8 cellular contexts compared by ENCODE assay signal in genomic region chr22:41021655-41022454, GRCh38.
DNase-seq lines count a peak whose midpoint lies in the region; ATAC-seq and TF ChIP-seq lines count a peak whose summit lies in the region.

No MANE protein-coding gene starts in this region.

- POLR2A ChIA-PET in AG04450 (lab: Yijun Ruan, JAX), result interaction anchor here (0.8 to 2.6 kb wide), 14 partner anchors 7 to 165 kb away, joined by 3 to 19 read pairs (median 4); partner anchors contain the start of genes EP300, RBX1, ST13 and XPNPEP3

- no peaks in the 10 kb centered on the region for H3K9me3 Mint-ChIP-seq in activated T-helper 2 cell treated with anti-CD3 and anti-CD28 coated beads, Interferon-gamma antibody, Interleukin-2, Interleukin-4, amounts not matched to agents 10 μg/mL and 5 μg/mL and 100 μg/mL, durations not matched to agents 14 hours and 24 hours and 36 hours
- H3K9me3 Mint-ChIP-seq in neural crest cell, result no peaks in the 10 kb centered on the region

- H3K27ac Mint-ChIP-seq in activated T-helper 2 cell treated with anti-CD3 and anti-CD28 coated beads, Interferon-gamma antibody, Interleukin-2, Interleukin-4, amounts not matched to agents 10 μg/mL and 5 μg/mL and 100 μg/mL, durations not matched to agents 14 hours and 24 hours and 36 hours, result peak overlapping the region; percentile 95
- peak overlapping the region; percentile 99 for H3K27ac Mint-ChIP-seq in neural crest cell (ENCODE audit: unreplicated experiment)

- peaks cover 3% of the 10 kb centered on the region for H3K36me3 Mint-ChIP-seq in activated T-helper 2 cell treated with anti-CD3 and anti-CD28 coated beads, Interferon-gamma antibody, Interleukin-2, Interleukin-4, amounts not matched to agents 10 μg/mL and 5 μg/mL and 100 μg/mL, durations not matched to agents 14 hours and 24 hours and 36 hours (ENCODE audit: low read depth)
- no peaks in the 10 kb centered on the region for H3K36me3 Mint-ChIP-seq in neural crest cell (ENCODE audit: low read depth)

- peaks cover 12% of the 10 kb centered on the region for H3K27me3 Mint-ChIP-seq in activated T-helper 2 cell treated with anti-CD3 and anti-CD28 coated beads, Interferon-gamma antibody, Interleukin-2, Interleukin-4, amounts not matched to agents 10 μg/mL and 5 μg/mL and 100 μg/mL, durations not matched to agents 14 hours and 24 hours and 36 hours (ENCODE audit: low read depth)
- peaks cover 7% of the 10 kb centered on the region for H3K27me3 Mint-ChIP-seq in neural crest cell (ENCODE audit: low read depth)

- H3K9me3 ChIP-seq in AG04450 (ENCODE audit: control insufficient read depth, insufficient read depth, low read length), result no peaks in the 10 kb centered on the region

- H3K27ac ChIP-seq in AG04450 (ENCODE audit: low read depth, low read length) (peak overlapping the region; percentile 65), temporal lobe (ENCODE audit: low read depth, low read length) (peak overlapping the region; percentile 45)

- H3K4me3 Mint-ChIP-seq in activated T-helper 2 cell treated with anti-CD3 and anti-CD28 coated beads, Interferon-gamma antibody, Interleukin-2, Interleukin-4, amounts not matched to agents 10 μg/mL and 5 μg/mL and 100 μg/mL, durations not matched to agents 14 hours and 24 hours and 36 hours (ENCODE audit: low read depth), result peak overlapping the region; percentile 94
- peak overlapping the region; percentile 94 for H3K4me3 Mint-ChIP-seq in neural crest cell

- CTCF ChIA-PET in AG04450 (lab: Charles Lee), result interaction anchor here (0.6 to 1.1 kb wide), 2 partner anchors 99 to 1491 kb away, joined by 4 to 6 read pairs; no protein-coding TSS in a partner anchor

- DNase-seq in AG04450 (ENCODE audit: low read depth, low spot score) (no peak), fibroblast of villous mesenchyme (ENCODE audit: low read depth) (peak; percentile 61), neural crest cell (ENCODE audit: low read depth, low spot score) (peak; percentile 59)
- DNase-seq in activated T-helper 2 cell treated with anti-CD3 and anti-CD28 coated beads, Interferon-gamma antibody, Interleukin-2, Interleukin-4, amounts not matched to agents 10 μg/mL and 5 μg/mL and 100 μg/mL, durations not matched to agents 14 hours and 24 hours and 36 hours (ENCODE audit: low spot score), result peak; percentile 55

- peak; percentile 59 for ATAC-seq in GM18511 (IDR thresholded peaks at IDR 0.05; ENCODE audit: unreplicated experiment)
- peak; percentile 41 for ATAC-seq in HG03520 (IDR thresholded peaks at IDR 0.05; ENCODE audit: unreplicated experiment)

- intact Hi-C loops in activated T-helper 2 cell treated with anti-CD3 and anti-CD28 coated beads, Interferon-gamma antibody, Interleukin-2, Interleukin-4, amounts not matched to agents 10 μg/mL and 5 μg/mL and 100 μg/mL, durations not matched to agents 14 hours and 24 hours and 36 hours (cut with micrococcal nuclease), result loop anchor here (1.0 to 5.0 kb wide), 3 partner anchors 69 to 165 kb away; partner anchors contain the start of genes RBX1, ST13 and XPNPEP3

- H3K4me1 Mint-ChIP-seq in activated T-helper 2 cell treated with anti-CD3 and anti-CD28 coated beads, Interferon-gamma antibody, Interleukin-2, Interleukin-4, amounts not matched to agents 10 μg/mL and 5 μg/mL and 100 μg/mL, durations not matched to agents 14 hours and 24 hours and 36 hours (ENCODE audit: low read depth), result peaks cover 12% of the 10 kb centered on the region
- peaks cover 21% of the 10 kb centered on the region for H3K4me1 Mint-ChIP-seq in neural crest cell

- H3K27me3 ChIP-seq in AG04450 (ENCODE audit: control insufficient read depth, insufficient read depth, low read length), result no peaks in the 10 kb centered on the region

- TF ChIP-seq CTCF in AG04450 (IDR thresholded peaks at IDR 0.05; ENCODE audit: low read depth, low read length), result no peak
- TF ChIP-seq CTCF in fibroblast of villous mesenchyme (IDR thresholded peaks at IDR 0.05; ENCODE audit: insufficient read depth, low read depth, low read length), result no peak
- TF ChIP-seq CTCF in neural crest cell (conservative IDR thresholded peaks at IDR 0.05), result no peak

- H3K4me3 ChIP-seq in AG04450 (ENCODE audit: low read depth, low read length), result peak overlapping the region; percentile 65
- H3K4me3 ChIP-seq in fibroblast of villous mesenchyme (ENCODE audit: low read depth, low read length), result peak overlapping the region; percentile 67

TF ChIP-seq in PFSK-1, 5 proteins besides CTCF, POLR2A, EP300 and RAD21:
- TF ChIP-seq SIN3A (IDR thresholded peaks at IDR 0.05; ENCODE audit: borderline replicate concordance, insufficient read depth, low read length) (no peak), REST (IDR thresholded peaks at IDR 0.05; ENCODE audit: insufficient read depth in 1 of 2, low read depth in 2 of 2, low read length in 2 of 2) (no peak), POLR2AphosphoS5 (IDR thresholded peaks at IDR 0.05; ENCODE audit: low read depth, low read length) (peak; percentile 39; the same call in 1 of the 2 replicates), FOXP2 (optimal IDR thresholded peaks at IDR 0.05; ENCODE audit: borderline replicate concordance, extremely low read depth, extremely low read length, insufficient read depth) (no peak), TAF1 (IDR thresholded peaks at IDR 0.05; ENCODE audit: borderline replicate concordance, insufficient read depth, low read length) (no peak)
